18 cellular contexts compared by ENCODE assay signal in genomic region chr15:86300371-86301106, GRCh38.
"Had no signal": no experiment of that assay in that cellular context is flagged by ENCODE, and none has a peak within 500 bp of the region (broad histone marks: within the 10 kb centered on the region; RNA-seq: fewer than 3 reads in every experiment).

No MANE protein-coding gene starts in this region.

- H3K27ac Mint-ChIP-seq: activated B cell treated with CpG ODN at 0.5 μM for 24 hours; activated CD4-positive, alpha-beta T cell treated with anti-CD3 and anti-CD28 coated beads, Interleukin-2, amount 10 ng/mL, durations not matched to agents 24 days and 14 days; activated naive CD4-positive, alpha-beta T cell treated with anti-CD3 and anti-CD28 coated beads for 36 hours; activated T-helper 17 cell treated with anti-CD3 and anti-CD28 coated beads, Interleukin-2, amount 50 U/mL, for 72 hours; dendritic cell treated with granulocyte-macrophage colony-stimulating factor and Interleukin-4, amounts not matched to agents 40 ng/mL and 50 ng/mL, for 4 days; memory B cell; natural killer cell treated with Interleukin-12 subunit alpha and Interleukin-12 subunit beta and Interleukin-15 and Interleukin-18, amount 100 ng/mL, for 72 hours had no signal

- H3K9me3 ChIP-seq: prostate gland, sigmoid colon, suprapubic skin, upper lobe of left lung had no signal

- ATAC-seq: activated T-helper 17 cell treated with anti-CD3 and anti-CD28 coated beads, Interleukin-2, amount 50 U/mL, for 72 hours; esophagus mucosa; left lobe of liver; natural killer cell treated with Interleukin-12 subunit alpha and Interleukin-12 subunit beta and Interleukin-15 and Interleukin-18, amount 100 ng/mL, for 72 hours had no signal

- H3K9me3 Mint-ChIP-seq: activated B cell treated with CpG ODN at 0.5 μM for 24 hours; activated naive CD4-positive, alpha-beta T cell treated with anti-CD3 and anti-CD28 coated beads for 36 hours; activated T-helper 17 cell treated with anti-CD3 and anti-CD28 coated beads, Interleukin-2, amount 50 U/mL, for 72 hours; dendritic cell treated with granulocyte-macrophage colony-stimulating factor and Interleukin-4, amounts not matched to agents 40 ng/mL and 50 ng/mL, for 4 days; memory B cell; natural killer cell treated with Interleukin-12 subunit alpha and Interleukin-12 subunit beta and Interleukin-15 and Interleukin-18, amount 100 ng/mL, for 72 hours had no signal

- H3K4me3 Mint-ChIP-seq: activated B cell treated with CpG ODN at 0.5 μM for 24 hours; activated CD4-positive, alpha-beta T cell treated with anti-CD3 and anti-CD28 coated beads, Interleukin-2, amount 10 ng/mL, durations not matched to agents 24 days and 14 days; activated naive CD4-positive, alpha-beta T cell treated with anti-CD3 and anti-CD28 coated beads for 36 hours; activated T-helper 17 cell treated with anti-CD3 and anti-CD28 coated beads, Interleukin-2, amount 50 U/mL, for 72 hours; dendritic cell treated with granulocyte-macrophage colony-stimulating factor and Interleukin-4, amounts not matched to agents 40 ng/mL and 50 ng/mL, for 4 days; memory B cell; natural killer cell treated with Interleukin-12 subunit alpha and Interleukin-12 subunit beta and Interleukin-15 and Interleukin-18, amount 100 ng/mL, for 72 hours had no signal

- H3K36me3 ChIP-seq: prostate gland, sigmoid colon, suprapubic skin, upper lobe of left lung had no signal

- H3K27me3 ChIP-seq: sigmoid colon, suprapubic skin, upper lobe of left lung had no signal

- H3K4me1 ChIP-seq: prostate gland, sigmoid colon, suprapubic skin, upper lobe of left lung had no signal

- DNase-seq: activated B cell treated with CpG ODN at 0.5 μM for 24 hours; activated CD4-positive, alpha-beta T cell treated with anti-CD3 and anti-CD28 coated beads, Interleukin-2, amount 10 ng/mL, durations not matched to agents 24 days and 14 days; activated naive CD4-positive, alpha-beta T cell treated with anti-CD3 and anti-CD28 coated beads for 36 hours; activated T-cell treated with anti-CD3 and anti-CD28 coated beads for 4 hours; glutamatergic neuron; occipital lobe; sigmoid colon; stimulated activated CD4-positive, alpha-beta T cell treated with anti-CD3 and anti-CD28 coated beads, Interleukin-12 subunit alpha, Interleukin-12 subunit beta, amount 100 ng/mL, for 4 hours; stimulated activated naive CD4-positive, alpha-beta T cell treated with Interleukin-2 at 50 U/mL for 16 hours; upper lobe of left lung had no signal

- H3K36me3 Mint-ChIP-seq: memory B cell; natural killer cell treated with Interleukin-12 subunit alpha and Interleukin-12 subunit beta and Interleukin-15 and Interleukin-18, amount 100 ng/mL, for 72 hours had no signal

- H3K4me3 ChIP-seq: prostate gland, sigmoid colon, suprapubic skin, upper lobe of left lung had no signal

- H3K27me3 Mint-ChIP-seq: activated B cell treated with CpG ODN at 0.5 μM for 24 hours; activated CD4-positive, alpha-beta T cell treated with anti-CD3 and anti-CD28 coated beads, Interleukin-2, amount 10 ng/mL, durations not matched to agents 24 days and 14 days; dendritic cell treated with granulocyte-macrophage colony-stimulating factor and Interleukin-4, amounts not matched to agents 40 ng/mL and 50 ng/mL, for 4 days; memory B cell had no signal

- H3K4me1 Mint-ChIP-seq: activated B cell treated with CpG ODN at 0.5 μM for 24 hours; activated CD4-positive, alpha-beta T cell treated with anti-CD3 and anti-CD28 coated beads, Interleukin-2, amount 10 ng/mL, durations not matched to agents 24 days and 14 days; activated T-helper 17 cell treated with anti-CD3 and anti-CD28 coated beads, Interleukin-2, amount 50 U/mL, for 72 hours; memory B cell had no signal

- H3K27ac ChIP-seq: prostate gland, sigmoid colon, suprapubic skin, upper lobe of left lung had no signal
